8 cellular contexts compared by ENCODE assay signal in the genomic region with DNA sequence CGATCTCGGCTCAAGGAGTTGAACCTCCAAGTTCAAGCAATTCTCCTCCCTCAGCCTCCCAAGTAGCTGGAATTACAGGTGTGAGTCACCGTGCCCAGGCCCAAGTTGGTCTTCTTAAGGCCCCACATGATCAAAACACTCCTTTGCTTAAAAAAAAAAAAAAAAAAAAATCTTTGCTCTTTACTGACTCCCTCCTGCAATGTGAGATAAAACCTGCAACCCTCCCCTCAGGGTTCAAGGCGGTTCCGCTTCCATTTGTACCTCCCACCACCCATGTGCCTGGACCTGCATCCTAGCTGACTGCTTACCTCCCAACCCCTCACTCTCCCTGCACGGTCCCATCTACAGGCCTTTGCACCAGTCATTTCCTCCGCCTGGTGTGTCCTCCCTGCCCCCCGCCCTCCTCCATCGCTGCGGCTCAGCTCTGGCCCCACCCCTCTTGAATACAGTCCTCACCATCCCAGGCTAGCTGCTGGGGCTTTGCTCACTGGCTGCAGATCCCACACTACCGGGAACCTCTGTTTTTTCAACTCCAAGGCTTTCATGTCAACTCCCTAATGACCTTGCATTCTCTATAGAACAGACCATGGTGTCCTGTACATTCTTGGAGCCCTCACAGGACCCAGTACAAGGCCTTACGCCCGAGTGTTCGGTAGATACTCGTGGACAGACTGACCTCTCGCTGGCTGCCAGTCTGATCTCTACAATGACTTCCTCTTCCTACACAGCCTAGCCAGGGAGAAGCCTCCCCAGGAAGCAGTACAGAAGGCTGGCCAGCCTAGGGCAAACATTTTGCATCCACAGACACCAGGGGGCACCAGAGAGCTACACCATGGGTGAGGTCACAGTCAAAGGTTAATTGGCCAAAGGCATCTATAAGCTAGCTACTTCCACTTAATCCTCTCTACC. TPM values are rescaled to one million over a fixed set of nuclear protein-coding genes. Genes with fewer than 3 reads are reported as not detected.
DNase-seq lines count a peak whose midpoint lies in the region; ATAC-seq and TF ChIP-seq lines count a peak whose summit lies in the region.

No MANE protein-coding gene starts in this region.

- no peak overlapping the region for H2AFZ ChIP-seq in hepatocyte

- TF ChIP-seq POLR2A in sigmoid colon (IDR thresholded peaks at IDR 0.05): no peak

- peaks cover 12% of the 10 kb centered on the region for H4K20me1 ChIP-seq in hepatocyte (ENCODE audit: insufficient read depth, poor library complexity, severe bottlenecking)

- peak; percentile 94 for TF ChIP-seq CTCF in AG09319 (IDR thresholded peaks at IDR 0.05; ENCODE audit: low read depth, low read length)
- TF ChIP-seq CTCF in astrocyte of the cerebellum (IDR thresholded peaks at IDR 0.05; ENCODE audit: low read depth, low read length, missing control alignments): peak; percentile 89
- peak; percentile 82 for TF ChIP-seq CTCF in hepatocyte (IDR thresholded peaks at IDR 0.05; ENCODE audit: poor library complexity)
- TF ChIP-seq CTCF in sigmoid colon (IDR thresholded peaks at IDR 0.05): peak; percentile 91 to 98 (median 96)

- DNase-seq in AG09319 (ENCODE audit: extremely low read depth, low read depth) (no peak), NCI-H1694 treated with DMSO at 0.1 percent for 48 hours (lab: John Stamatoyannopoulos, UW) (peak; percentile 89), T1000 (lab: John Stamatoyannopoulos, UW) (peak; percentile 55), astrocyte of the cerebellum (ENCODE audit: low read depth) (no peak), hepatocyte (ENCODE audit: low spot score) (peak; percentile 88), sigmoid colon (peak; percentile 92)

- peaks cover 4% of the 10 kb centered on the region for H3K36me3 ChIP-seq in hepatocyte (replicated peaks; ENCODE audit: insufficient read depth, low read depth)
- peaks cover 26 to 75% (median 42%) of the 10 kb centered on the region in 4 donors for H3K36me3 ChIP-seq in sigmoid colon

- H3K27ac ChIP-seq in hepatocyte (peak overlapping the region; percentile 75), sigmoid colon (peak overlapping the region; percentile 68 to 99 (median 88))

- WGBS in hepatocyte (ENCODE audit: low lambda C conversion rate, missing lambda C conversion rate): 71% methylated on average over 16 of the region's 16 CpGs
- 50 to 59% methylated on average over 16 of the region's 16 CpGs for WGBS in sigmoid colon, 2 donors

- no peaks in the 10 kb centered on the region for H3K9me2 ChIP-seq in hepatocyte (replicated peaks; ENCODE audit: insufficient read depth)

- ATAC-seq in GM19455 (IDR thresholded peaks at IDR 0.05; ENCODE audit: unreplicated experiment) (peak; percentile 59), GM19467 (IDR thresholded peaks at IDR 0.05; ENCODE audit: unreplicated experiment) (no peak)

- peaks cover 23% of the 10 kb centered on the region for H3K4me1 ChIP-seq in hepatocyte (ENCODE audit: insufficient read depth)
- peaks cover 0 to 87% (median 73%) of the 10 kb centered on the region in 4 donors for H3K4me1 ChIP-seq in sigmoid colon

- no peak overlapping the region for H3K4me2 ChIP-seq in hepatocyte

- peaks cover 33% of the 10 kb centered on the region for H3K79me2 ChIP-seq in hepatocyte

- no peaks in the 10 kb centered on the region for H3K9me3 ChIP-seq in hepatocyte (ENCODE audit: low read depth)
- H3K9me3 ChIP-seq in sigmoid colon: no peaks in the 10 kb centered on the region

- no peak for TF ChIP-seq EP300 in sigmoid colon (IDR thresholded peaks at IDR 0.05)

- no peaks in the 10 kb centered on the region for H3K27me3 ChIP-seq in hepatocyte
- no peaks in the 10 kb centered on the region for H3K27me3 ChIP-seq in sigmoid colon

- H3K4me3 ChIP-seq in astrocyte of the cerebellum (ENCODE audit: low read depth, low read length) (no peak overlapping the region), hepatocyte (no peak overlapping the region), sigmoid colon (no peak overlapping the region)

- intact Hi-C loops in sigmoid colon (cut with DNase I): loop anchor here (1.0 kb wide), 1 partner anchor 97 kb away; no protein-coding TSS in a partner anchor

- in situ Hi-C loops in astrocyte of the cerebellum (cut with HindIII; ENCODE audit: low sequenced_read_pairs): no loop called here

RNA-seq across cellular contexts. Expression of a gene that starts 14.2 kb away (rescaled TPM):
- total RNA-seq in hepatocyte: 23.0 and 27.3 TPM in 2 replicates
- 41.2 and 45.7 TPM in 2 replicates for polyA plus RNA-seq in hepatocyte
- total RNA-seq in sigmoid colon: 10 to 100 TPM; 33.5 to 63.1 (median 37.3) TPM
- polyA plus RNA-seq in sigmoid colon: 10 to 100 TPM; 11.4 to 20.4 (median 16.9) TPM

Comparison
In these comparisons a context has a peak if more than half of its experiments do, and no peak if none do; other contexts are left out.
1. DNase-seq: peak in NCI-H1694 treated with DMSO at 0.1 percent for 48 hours (single experiment), T1000 (single experiment), hepatocyte (single experiment) and sigmoid colon (single experiment); none in AG09319 (single experiment) and astrocyte of the cerebellum (single experiment).
2. Peak in every context shown above with its lines, with median percentiles within 50 percentile points of each other: CTCF ChIP-seq.